8 cellular contexts compared by ENCODE assay signal in genomic region chr7:101817930-101818698, GRCh38. TPM values are rescaled to one million over a fixed set of nuclear protein-coding genes. Genes with fewer than 3 reads are reported as not detected.
A peak's percentile ranks its signal among the peaks of the same experiment; 100 is the strongest.
DNase-seq lines count a peak whose midpoint lies in the region; ATAC-seq and FAIRE-seq lines count a peak whose summit lies in the region.

No MANE protein-coding gene starts in this region.

- 28% methylated on average over 13 of the region's 13 CpGs for WGBS in thymus

- H3K9me3 Mint-ChIP-seq in activated CD4-positive, alpha-beta T cell treated with anti-CD3 and anti-CD28 coated beads, Interleukin-2, amount 10 ng/mL, durations not matched to agents 7 days and 5 days: no peaks in the 10 kb centered on the region
- no peaks in the 10 kb centered on the region for H3K9me3 Mint-ChIP-seq in activated naive CD8-positive, alpha-beta T cell treated with anti-CD3 and anti-CD28 coated beads for 36 hours

- H3K27me3 Mint-ChIP-seq in activated CD4-positive, alpha-beta T cell treated with anti-CD3 and anti-CD28 coated beads, Interleukin-2, amount 10 ng/mL, durations not matched to agents 7 days and 5 days: peaks cover 23% of the 10 kb centered on the region
- H3K27me3 Mint-ChIP-seq in activated naive CD8-positive, alpha-beta T cell treated with anti-CD3 and anti-CD28 coated beads for 36 hours: no peaks in the 10 kb centered on the region

- no peak overlapping the region for H3K27ac ChIP-seq in thymus (ENCODE audit: low read depth)

- H3K27ac Mint-ChIP-seq in activated CD4-positive, alpha-beta T cell treated with anti-CD3 and anti-CD28 coated beads, Interleukin-2, amount 10 ng/mL, durations not matched to agents 7 days and 5 days: peak overlapping the region; percentile 46
- H3K27ac Mint-ChIP-seq in activated naive CD8-positive, alpha-beta T cell treated with anti-CD3 and anti-CD28 coated beads for 36 hours: no peak overlapping the region

- H3K4me3 ChIP-seq in thymus (ENCODE audit: low read length): peak overlapping the region; percentile 98

- H3K9me3 ChIP-seq in thymus (ENCODE audit: control insufficient read depth): no peaks in the 10 kb centered on the region

- intact Hi-C loops in head of caudate nucleus (cut with DNase I): loop anchor here (10.0 kb wide), 2 partner anchors 297 to 417 kb away; no protein-coding TSS in a partner anchor

- H3K36me3 ChIP-seq in thymus (ENCODE audit: control insufficient read depth, insufficient read depth): no peaks in the 10 kb centered on the region

- peak overlapping the region; percentile 72 for H3K4me3 Mint-ChIP-seq in activated CD4-positive, alpha-beta T cell treated with anti-CD3 and anti-CD28 coated beads, Interleukin-2, amount 10 ng/mL, durations not matched to agents 7 days and 5 days
- H3K4me3 Mint-ChIP-seq in activated naive CD8-positive, alpha-beta T cell treated with anti-CD3 and anti-CD28 coated beads for 36 hours: peak overlapping the region; percentile 77

- no peak for ATAC-seq in GM18873 (IDR thresholded peaks at IDR 0.05; ENCODE audit: low FRiP score, unreplicated experiment)

- no peaks in the 10 kb centered on the region for H3K27me3 ChIP-seq in thymus (ENCODE audit: control insufficient read depth, insufficient read depth)

- H3K4me1 ChIP-seq in thymus (ENCODE audit: control insufficient read depth, insufficient read depth, low read length): peaks cover 9% of the 10 kb centered on the region

- CTCF ChIA-PET in activated CD4-positive, alpha-beta T cell treated with anti-CD3 and anti-CD28 coated beads, Interleukin-2, amount 10 ng/mL, durations not matched to agents 7 days and 5 days (lab: Charles Lee): interaction anchor here (0.6 to 1.3 kb wide), 3 partner anchors 28 to 215 kb away, joined by 3 read pairs; no protein-coding TSS in a partner anchor

- H3K4me1 Mint-ChIP-seq in activated CD4-positive, alpha-beta T cell treated with anti-CD3 and anti-CD28 coated beads, Interleukin-2, amount 10 ng/mL, durations not matched to agents 7 days and 5 days: peaks cover 17% of the 10 kb centered on the region
- peaks cover 31% of the 10 kb centered on the region for H3K4me1 Mint-ChIP-seq in activated naive CD8-positive, alpha-beta T cell treated with anti-CD3 and anti-CD28 coated beads for 36 hours

- no peaks in the 10 kb centered on the region for H3K36me3 Mint-ChIP-seq in activated CD4-positive, alpha-beta T cell treated with anti-CD3 and anti-CD28 coated beads, Interleukin-2, amount 10 ng/mL, durations not matched to agents 7 days and 5 days (ENCODE audit: low read depth)
- no peaks in the 10 kb centered on the region for H3K36me3 Mint-ChIP-seq in activated naive CD8-positive, alpha-beta T cell treated with anti-CD3 and anti-CD28 coated beads for 36 hours

- POLR2A ChIA-PET in activated CD4-positive, alpha-beta T cell treated with anti-CD3 and anti-CD28 coated beads, Interleukin-2, amount 10 ng/mL, durations not matched to agents 7 days and 5 days (lab: Charles Lee): no interaction called here

- FAIRE-seq in islet of Langerhans (lab: Jason Lieb, UNC): peak; percentile 47

- no peak for DNase-seq in activated CD4-positive, alpha-beta T cell treated with anti-CD3 and anti-CD28 coated beads, Interleukin-2, amount 10 ng/mL, durations not matched to agents 7 days and 5 days
- DNase-seq in activated CD4-positive, alpha-beta T cell treated with anti-CD3 and anti-CD28 coated beads, Interleukin-2, amount 50 U/mL, for 1 hour: no peak
- no peak for DNase-seq in activated naive CD8-positive, alpha-beta T cell treated with anti-CD3 and anti-CD28 coated beads for 36 hours
- DNase-seq in AG08395 (ENCODE audit: low spot score): no peak
- DNase-seq in head of caudate nucleus: no peak

RNA-seq across cellular contexts. Expression of gene CUX1, which starts 0.7 kb away (rescaled TPM):
- total RNA-seq in activated CD4-positive, alpha-beta T cell treated with anti-CD3 and anti-CD28 coated beads, Interleukin-2, amount 10 ng/mL, durations not matched to agents 7 days and 5 days: 10 to 100 TPM; 27.8 to 34.7 TPM
- total RNA-seq in activated naive CD8-positive, alpha-beta T cell treated with anti-CD3 and anti-CD28 coated beads for 36 hours: 10 to 100 TPM; 14.2 to 14.5 TPM
- 27.8 TPM for polyA plus RNA-seq in thymus
